ENCODE assay signal across 22 cellular contexts in the genomic region with DNA sequence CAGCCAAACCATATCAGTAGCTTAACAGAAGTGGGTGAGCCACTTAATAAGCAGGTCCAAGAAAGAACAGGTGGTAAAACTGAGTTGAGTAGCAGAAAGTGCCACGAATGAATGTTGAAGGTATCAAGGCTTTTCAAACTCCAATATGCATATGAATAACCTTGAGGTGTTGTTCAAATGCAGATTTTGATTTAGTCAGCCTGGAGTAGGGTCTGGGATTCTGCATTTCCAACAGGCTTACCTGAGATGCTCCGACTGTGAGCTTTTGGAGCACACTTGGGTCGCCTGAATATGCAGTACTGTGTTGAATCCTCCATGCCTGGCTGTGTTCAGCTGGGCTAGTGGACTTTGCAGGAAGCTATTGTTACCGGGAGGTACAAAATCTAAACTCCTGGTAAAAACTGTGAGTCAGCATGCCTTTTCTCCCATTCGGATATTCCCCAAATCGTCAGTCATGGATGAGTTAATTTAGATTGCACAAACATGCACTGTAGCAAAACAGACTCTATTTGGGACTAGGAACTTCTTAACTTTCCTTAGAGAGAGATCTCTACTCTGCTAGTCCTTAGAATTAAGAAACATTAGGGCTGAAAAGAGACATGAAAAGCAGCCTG.
DNase-seq lines count a peak whose midpoint lies in the region; ATAC-seq, FAIRE-seq and TF ChIP-seq lines count a peak whose summit lies in the region.
"Had no signal": no experiment of that assay in that cellular context is flagged by ENCODE, and none has a peak within 500 bp of the region (broad histone marks: within the 10 kb centered on the region; RNA-seq: fewer than 3 reads in every experiment).

No MANE protein-coding gene starts in this region.

- peaks cover 4% of the 10 kb centered on the region for H3K27me3 Mint-ChIP-seq in GM23338 (ENCODE audit: insufficient read depth, low read depth, poor library complexity)

- peak; percentile 2 for DNase-seq in ACHN
- peak; percentile 60 for DNase-seq in GM23338 (ENCODE audit: low spot score)
- DNase-seq in bronchial epithelial cell (ENCODE audit: low read depth), result peak; percentile 37
- DNase-seq in KBM-7, result no peak
- DNase-seq in NCI-H82 (lab: John Stamatoyannopoulos, UW), result no peak
- DNase-seq: Caco-2, DMS153, GF-D8, KG1, NCI-H1417, NCI-H187 treated with DMSO at 0.1 percent for 48 hours, NCI-H2227 treated with DMSO at 0.1 percent for 48 hours, NCI-H510A treated with DMSO at 0.1 percent for 48 hours, NCI-H774, PC-9, SIG-M5 had no signal

- peak overlapping the region; percentile 41 for H3K27ac Mint-ChIP-seq in GM23338
- H3K27ac Mint-ChIP-seq: B cell had no signal

- in situ Hi-C loops in ACHN (cut with HindIII; ENCODE audit: low pct_ligation_motif_present, low pct_unique_long_range_greater_than_20kb, low sequenced_read_pairs) (no loop called here), KBM-7 (cut with MboI; ENCODE audit: low pct_unique_long_range_greater_than_20kb, low sequenced_read_pairs) (no loop called here)

- H3F3A ChIP-seq in GM23338 (replicated peaks; ENCODE audit: low read depth), result no peaks in the 10 kb centered on the region

- peak overlapping the region; percentile 41 for H3K4me2 ChIP-seq in GM23338
- H3K4me2 ChIP-seq: PC-9 had no signal

- no peak overlapping the region for H3K4me3 Mint-ChIP-seq in GM23338
- H3K4me3 Mint-ChIP-seq: B cell had no signal

- no peak for FAIRE-seq in bronchial epithelial cell (lab: Jason Lieb, UNC)
- FAIRE-seq: GM19239, HepG2 had no signal

- H3K4me3 ChIP-seq in GM23338, result peak overlapping the region; percentile 4; the same call in 1 of the 2 replicates
- H3K4me3 ChIP-seq in bronchial epithelial cell (ENCODE audit: low read depth, low read length), result no peak overlapping the region
- H3K4me3 ChIP-seq in iPS-18c (ENCODE audit: insufficient read depth, low read depth, low read length), result peak overlapping the region; percentile 6; the same call in 1 of the 2 replicates
- H3K4me3 ChIP-seq: PC-9 had no signal

- no peaks in the 10 kb centered on the region; the same call in 2 of the 3 replicates for H3K9me3 Mint-ChIP-seq in GM23338

- no peaks in the 10 kb centered on the region for H3K36me3 Mint-ChIP-seq in GM23338 (ENCODE audit: low read depth)

- peaks cover 29% of the 10 kb centered on the region for H3K4me1 ChIP-seq in GM23338 (ENCODE audit: insufficient read depth)
- H3K4me1 ChIP-seq: Caco-2 had no signal

- H3K36me3 ChIP-seq in GM23338 (ENCODE audit: insufficient read depth) (no peaks in the 10 kb centered on the region), bronchial epithelial cell (ENCODE audit: control insufficient read depth, insufficient read depth, low read length) (no peaks in the 10 kb centered on the region)

- peak overlapping the region; percentile 18 for H3K27ac ChIP-seq in GM23338 (ENCODE audit: low read depth)
- H3K27ac ChIP-seq: PC-9, RWPE1 had no signal

- H3K4me1 Mint-ChIP-seq in GM23338, result peaks cover 21% of the 10 kb centered on the region
- H3K4me1 Mint-ChIP-seq: B cell had no signal

- ATAC-seq in GM23338 (peak; percentile 75), SK-N-SH treated with all-trans-retinoic acid at 6 μM for 48 hours (no peak)
- ATAC-seq: HepG2 had no signal

- TF ChIP-seq CTCF in GM23338 (conservative IDR thresholded peaks at IDR 0.05; ENCODE audit: low read depth in 2 of 2) (no peak), bronchial epithelial cell (IDR thresholded peaks at IDR 0.05; ENCODE audit: insufficient read depth, low read length, severe bottlenecking) (no peak)

- H3K27me3 ChIP-seq in GM23338 (ENCODE audit: insufficient read depth), result no peaks in the 10 kb centered on the region
- H3K27me3 ChIP-seq in bronchial epithelial cell (ENCODE audit: control insufficient read depth, insufficient read depth, low read length), result no peaks in the 10 kb centered on the region

- H3K9me2 ChIP-seq in GM23338 (ENCODE audit: insufficient read depth), result no peaks in the 10 kb centered on the region

- H4K20me1 ChIP-seq in GM23338 (replicated peaks; ENCODE audit: insufficient read depth), result no peaks in the 10 kb centered on the region

- no peaks in the 10 kb centered on the region for H3K9me3 ChIP-seq in iPS-18c (ENCODE audit: control insufficient read depth, insufficient read depth, low read length)
- H3K9me3 ChIP-seq: Caco-2 had no signal

- H2AFZ ChIP-seq in GM23338, result no peak overlapping the region
- H2AFZ ChIP-seq: PC-9 had no signal

- no peaks in the 10 kb centered on the region for H3K79me2 ChIP-seq in GM23338 (replicated peaks; ENCODE audit: insufficient read depth)

TF ChIP-seq in SK-N-SH treated with all-trans-retinoic acid at 6 μM for 48 hours, 23 proteins besides CTCF, POLR2A, EP300 and RAD21:
- TF ChIP-seq, protein P1, sequence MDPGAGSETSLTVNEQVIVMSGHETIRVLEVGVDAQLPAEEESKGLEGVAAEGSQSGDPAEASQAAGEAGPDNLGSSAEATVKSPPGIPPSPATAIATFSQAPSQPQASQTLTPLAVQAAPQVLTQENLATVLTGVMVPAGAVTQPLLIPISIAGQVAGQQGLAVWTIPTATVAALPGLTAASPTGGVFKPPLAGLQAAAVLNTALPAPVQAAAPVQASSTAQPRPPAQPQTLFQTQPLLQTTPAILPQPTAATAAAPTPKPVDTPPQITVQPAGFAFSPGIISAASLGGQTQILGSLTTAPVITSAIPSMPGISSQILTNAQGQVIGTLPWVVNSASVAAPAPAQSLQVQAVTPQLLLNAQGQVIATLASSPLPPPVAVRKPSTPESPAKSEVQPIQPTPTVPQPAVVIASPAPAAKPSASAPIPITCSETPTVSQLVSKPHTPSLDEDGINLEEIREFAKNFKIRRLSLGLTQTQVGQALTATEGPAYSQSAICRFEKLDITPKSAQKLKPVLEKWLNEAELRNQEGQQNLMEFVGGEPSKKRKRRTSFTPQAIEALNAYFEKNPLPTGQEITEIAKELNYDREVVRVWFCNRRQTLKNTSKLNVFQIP (CRISPR knock-in tag; IDR thresholded peaks at IDR 0.05; ENCODE audit: borderline replicate concordance, low read depth), result no peak
- no peak for TF ChIP-seq GLIS3 (CRISPR knock-in tag; IDR thresholded peaks at IDR 0.05)
- no peak for TF ChIP-seq PPARA (CRISPR knock-in tag; IDR thresholded peaks at IDR 0.05; ENCODE audit: borderline replicate concordance)
- TF ChIP-seq CSDC2 (CRISPR knock-in tag; IDR thresholded peaks at IDR 0.05), result no peak
- TF ChIP-seq OSR1 (CRISPR knock-in tag; IDR thresholded peaks at IDR 0.05), result no peak
- TF ChIP-seq ISL1 (CRISPR knock-in tag; IDR thresholded peaks at IDR 0.05), result no peak
- TF ChIP-seq, protein P2, sequence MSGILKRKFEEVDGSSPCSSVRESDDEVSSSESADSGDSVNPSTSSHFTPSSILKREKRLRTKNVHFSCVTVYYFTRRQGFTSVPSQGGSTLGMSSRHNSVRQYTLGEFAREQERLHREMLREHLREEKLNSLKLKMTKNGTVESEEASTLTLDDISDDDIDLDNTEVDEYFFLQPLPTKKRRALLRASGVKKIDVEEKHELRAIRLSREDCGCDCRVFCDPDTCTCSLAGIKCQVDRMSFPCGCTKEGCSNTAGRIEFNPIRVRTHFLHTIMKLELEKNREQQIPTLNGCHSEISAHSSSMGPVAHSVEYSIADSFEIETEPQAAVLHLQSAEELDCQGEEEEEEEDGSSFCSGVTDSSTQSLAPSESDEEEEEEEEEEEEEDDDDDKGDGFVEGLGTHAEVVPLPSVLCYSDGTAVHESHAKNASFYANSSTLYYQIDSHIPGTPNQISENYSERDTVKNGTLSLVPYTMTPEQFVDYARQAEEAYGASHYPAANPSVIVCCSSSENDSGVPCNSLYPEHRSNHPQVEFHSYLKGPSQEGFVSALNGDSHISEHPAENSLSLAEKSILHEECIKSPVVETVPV (CRISPR knock-in tag; IDR thresholded peaks at IDR 0.05), result no peak
- TF ChIP-seq, protein P3, sequence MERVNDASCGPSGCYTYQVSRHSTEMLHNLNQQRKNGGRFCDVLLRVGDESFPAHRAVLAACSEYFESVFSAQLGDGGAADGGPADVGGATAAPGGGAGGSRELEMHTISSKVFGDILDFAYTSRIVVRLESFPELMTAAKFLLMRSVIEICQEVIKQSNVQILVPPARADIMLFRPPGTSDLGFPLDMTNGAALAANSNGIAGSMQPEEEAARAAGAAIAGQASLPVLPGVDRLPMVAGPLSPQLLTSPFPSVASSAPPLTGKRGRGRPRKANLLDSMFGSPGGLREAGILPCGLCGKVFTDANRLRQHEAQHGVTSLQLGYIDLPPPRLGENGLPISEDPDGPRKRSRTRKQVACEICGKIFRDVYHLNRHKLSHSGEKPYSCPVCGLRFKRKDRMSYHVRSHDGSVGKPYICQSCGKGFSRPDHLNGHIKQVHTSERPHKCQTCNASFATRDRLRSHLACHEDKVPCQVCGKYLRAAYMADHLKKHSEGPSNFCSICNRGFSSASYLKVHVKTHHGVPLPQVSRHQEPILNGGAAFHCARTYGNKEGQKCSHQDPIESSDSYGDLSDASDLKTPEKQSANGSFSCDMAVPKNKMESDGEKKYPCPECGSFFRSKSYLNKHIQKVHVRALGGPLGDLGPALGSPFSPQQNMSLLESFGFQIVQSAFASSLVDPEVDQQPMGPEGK (CRISPR knock-in tag; IDR thresholded peaks at IDR 0.05; ENCODE audit: borderline replicate concordance), result no peak

Comparison
In these comparisons a context has a peak if more than half of its experiments do, and no peak if none do; other contexts are left out.
1. DNase-seq: peak in ACHN (single experiment), GM23338 (single experiment) and bronchial epithelial cell (single experiment); none in KBM-7 (single experiment) and NCI-H82 (single experiment).